Comparison of ENCODE assay signal across 8 cellular contexts in the genomic region with DNA sequence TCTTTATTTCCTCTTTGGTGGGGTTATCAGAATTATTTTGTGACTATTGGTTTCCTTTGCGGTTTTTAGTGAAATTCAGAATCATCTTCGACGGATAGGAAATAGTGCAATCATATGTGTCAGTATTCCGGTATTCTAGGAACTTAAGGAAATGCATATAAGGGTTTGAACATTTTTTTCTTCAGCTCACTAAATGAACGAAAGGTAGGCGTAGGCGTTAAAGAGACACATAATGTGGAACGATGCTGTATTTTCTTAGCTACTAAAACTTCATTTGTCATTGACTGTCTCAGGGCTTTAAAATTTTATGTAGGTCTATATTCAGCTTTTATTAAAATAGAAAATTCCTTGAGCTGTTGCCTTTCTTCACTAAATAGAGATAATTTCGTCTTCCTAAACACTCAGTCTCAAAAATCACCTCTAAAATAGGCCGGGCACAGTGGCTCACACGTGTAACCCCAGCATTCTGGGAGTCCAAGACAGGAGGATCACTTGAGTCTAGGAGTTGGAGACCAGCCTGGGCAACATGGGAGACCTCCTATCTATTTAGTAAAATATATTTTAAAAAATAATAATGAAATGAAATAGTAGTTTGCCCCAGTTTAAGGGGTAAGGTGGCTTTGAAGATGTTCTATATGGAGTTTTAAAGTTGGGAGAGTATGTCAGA. TPM values are rescaled to one million over a fixed set of nuclear protein-coding genes. Genes with fewer than 3 reads are reported as not detected.
A peak's percentile ranks its signal among the peaks of the same experiment; 100 is the strongest.
DNase-seq lines count a peak whose midpoint lies in the region; ATAC-seq and TF ChIP-seq lines count a peak whose summit lies in the region.

No MANE protein-coding gene starts in this region.

- peaks cover 33% of the 10 kb centered on the region for H3K79me2 ChIP-seq in PC-9 (ENCODE audit: low read depth)
- peaks cover 10% of the 10 kb centered on the region for H3K79me2 ChIP-seq in parathyroid adenoma

- H3K27me3 ChIP-seq in PC-9 (ENCODE audit: insufficient read depth, low read depth) (no peaks in the 10 kb centered on the region), parathyroid adenoma (ENCODE audit: control insufficient read depth, insufficient read depth, low read length) (no peaks in the 10 kb centered on the region)
- no peaks in the 10 kb centered on the region for H3K27me3 ChIP-seq in effector memory CD4-positive, alpha-beta T cell (replicated peaks; ENCODE audit: control insufficient read depth, insufficient read depth, low read length, poor library complexity, severe bottlenecking)

- H3K4me1 ChIP-seq in PC-9 (replicated peaks; ENCODE audit: insufficient read depth) (peaks cover 15% of the 10 kb centered on the region; the same call in 1 of the 2 replicates), parathyroid adenoma (peaks cover 3% of the 10 kb centered on the region)
- H3K4me1 ChIP-seq in effector memory CD4-positive, alpha-beta T cell (ENCODE audit: control insufficient read depth, insufficient read depth, low read length, poor library complexity, severe bottlenecking), result peaks cover 17% of the 10 kb centered on the region

- POLR2A ChIA-PET in PC-9 (lab: Charles Lee; ENCODE audit: unreplicated experiment), result interaction anchor here (0.6 to 0.7 kb wide), 2 partner anchors 10 to 156 kb away, joined by 4 read pairs; a partner anchor contains a TSS

- H3K9me3 ChIP-seq in PC-9 (ENCODE audit: insufficient read depth, low read depth), result no peaks in the 10 kb centered on the region
- no peaks in the 10 kb centered on the region for H3K9me3 ChIP-seq in effector memory CD4-positive, alpha-beta T cell (ENCODE audit: control insufficient read depth, low read length)
- H3K9me3 ChIP-seq in parathyroid adenoma (ENCODE audit: control insufficient read depth, low read length), result no peaks in the 10 kb centered on the region

- peak overlapping the region; percentile 86 for H3K4me2 ChIP-seq in PC-9
- H3K4me2 ChIP-seq in parathyroid adenoma (ENCODE audit: low read length), result peak overlapping the region; percentile 82

- peak overlapping the region; percentile 93; the same call in 1 of the 2 replicates for H2AFZ ChIP-seq in PC-9
- peak overlapping the region; percentile 98 for H2AFZ ChIP-seq in parathyroid adenoma

- no TSS peak for BruUV-seq in PC-9 (replicated peaks; lab: Mats Ljungman, UMichigan)

- TF ChIP-seq CTCF in PC-9 (conservative IDR thresholded peaks at IDR 0.05) (no peak), parathyroid adenoma (IDR thresholded peaks at IDR 0.05) (no peak)

- no peak for ATAC-seq in sciatic nerve
- no peak for ATAC-seq in GM18861 (IDR thresholded peaks at IDR 0.05; ENCODE audit: unreplicated experiment)
- no peak for ATAC-seq in GM21737 (IDR thresholded peaks at IDR 0.05; ENCODE audit: unreplicated experiment)

- H3K27ac ChIP-seq in PC-9 (peak overlapping the region; percentile 86; the same call in 1 of the 2 replicates), parathyroid adenoma (peak overlapping the region; percentile 92)
- H3K27ac ChIP-seq in effector memory CD4-positive, alpha-beta T cell (ENCODE audit: insufficient read depth, low read length, poor library complexity, severe bottlenecking), result peak overlapping the region; percentile 90

- H3K36me3 ChIP-seq in PC-9 (ENCODE audit: low read depth) (no peaks in the 10 kb centered on the region), parathyroid adenoma (ENCODE audit: control insufficient read depth, insufficient read depth, low read length) (no peaks in the 10 kb centered on the region)
- H3K36me3 ChIP-seq in effector memory CD4-positive, alpha-beta T cell (ENCODE audit: control insufficient read depth, insufficient read depth, low read length), result no peaks in the 10 kb centered on the region

- CTCF ChIA-PET in PC-9 (lab: Charles Lee), result interaction anchor here (0.5 kb wide), 1 partner anchor 20 kb away, joined by 10 read pairs; no protein-coding TSS in a partner anchor

- no peaks in the 10 kb centered on the region for H3K9me2 ChIP-seq in PC-9 (ENCODE audit: insufficient read depth)

- H3F3A ChIP-seq in PC-9 (ENCODE audit: insufficient read depth, low read depth), result peaks cover 9% of the 10 kb centered on the region; the same call in 1 of the 2 replicates

- intact Hi-C loops in PC-9 (cut with micrococcal nuclease; ENCODE audit: unreplicated experiment), result loop anchor here (5.0 kb wide), 2 partner anchors 71 to 156 kb away; a partner anchor contains a TSS
- intact Hi-C loops in sciatic nerve (cut with DNase I), result no loop called here

- H4K20me1 ChIP-seq in PC-9 (ENCODE audit: insufficient read depth), result peaks cover 7% of the 10 kb centered on the region; the same call in 1 of the 2 replicates

- DNase-seq in GF-D8 (lab: John Stamatoyannopoulos, UW), result peak; percentile 100
- no peak for DNase-seq in PC-9
- DNase-seq in effector memory CD4-positive, alpha-beta T cell, result no peak
- DNase-seq in sciatic nerve (ENCODE audit: low spot score), result no peak
- no peak for DNase-seq in H4 (ENCODE audit: low spot score)

- no peak overlapping the region for H3K9ac ChIP-seq in parathyroid adenoma

- H3K4me3 ChIP-seq in PC-9, result peak overlapping the region; percentile 90; the same call in 1 of the 2 replicates
- peak overlapping the region; percentile 84 for H3K4me3 ChIP-seq in effector memory CD4-positive, alpha-beta T cell (ENCODE audit: insufficient read depth, low read depth, low read length, poor library complexity, severe bottlenecking)
- H3K4me3 ChIP-seq in parathyroid adenoma (ENCODE audit: low read depth, low read length), result peak overlapping the region; percentile 98

RNA-seq across cellular contexts. Expression of a gene that starts 1.5 kb away (rescaled TPM):
- total RNA-seq in PC-9 (2021), result 68.8 and 111 TPM in 2 replicates
- total RNA-seq in sciatic nerve, result 31.3 TPM
- total RNA-seq in H4 (2014; rRNA removed; shearing (Covaris generic)), result 95.7 and 101 TPM in 2 replicates
